In genomic region chr3:10376353-10376752, GRCh38 we compare ENCODE assay signal across 26 cellular contexts. TPM values are rescaled to one million over a fixed set of nuclear protein-coding genes. Genes with fewer than 3 reads are reported as not detected.
DNase-seq lines count a peak whose midpoint lies in the region; ATAC-seq and TF ChIP-seq lines count a peak whose summit lies in the region.
"Had no signal": no experiment of that assay in that cellular context is flagged by ENCODE, and none has a peak within 500 bp of the region (broad histone marks: within the 10 kb centered on the region; RNA-seq: fewer than 3 reads in every experiment).

No MANE protein-coding gene starts in this region.

- TF ChIP-seq POLR2A in erythroblast (IDR thresholded peaks at IDR 0.05; ENCODE audit: low read length) = no peak

- H2AFZ ChIP-seq in GM23338 = no peak overlapping the region
- H2AFZ ChIP-seq: parathyroid adenoma had no signal

- H3K9me3 Mint-ChIP-seq in GM23338 = no peaks in the 10 kb centered on the region
- H3K9me3 Mint-ChIP-seq: central memory CD8-positive, alpha-beta T cell; memory B cell; neural crest cell had no signal

- ATAC-seq in GM23338 (peak; percentile 40), left lobe of liver (peak; percentile 9), HG03571 (IDR thresholded peaks at IDR 0.05; ENCODE audit: unreplicated experiment) (no peak)
- ATAC-seq: body of pancreas, esophagus mucosa had no signal

- H4K20me1 ChIP-seq in BLaER1 (no peaks in the 10 kb centered on the region), GM23338 (replicated peaks; ENCODE audit: insufficient read depth) (no peaks in the 10 kb centered on the region)

- peaks cover 8% of the 10 kb centered on the region for H3K27me3 Mint-ChIP-seq in GM23338 (ENCODE audit: insufficient read depth, low read depth, poor library complexity)
- H3K27me3 Mint-ChIP-seq: activated CD4-positive, alpha-beta memory T cell treated with anti-CD3 and anti-CD28 coated beads for 36 hours had no signal

- H3K9ac ChIP-seq in BLaER1 = peak overlapping the region; percentile 25; the same call in 1 of the 2 replicates
- H3K9ac ChIP-seq: parathyroid adenoma had no signal

- TF ChIP-seq CTCF in GM23338 (conservative IDR thresholded peaks at IDR 0.05; ENCODE audit: low read depth in 2 of 2) = no peak

- no peak overlapping the region for H3K27ac Mint-ChIP-seq in GM23338
- H3K27ac Mint-ChIP-seq: activated CD4-positive, alpha-beta memory T cell treated with anti-CD3 and anti-CD28 coated beads for 36 hours; memory B cell had no signal

- H3K79me2 ChIP-seq in GM23338 (replicated peaks; ENCODE audit: insufficient read depth) = no peaks in the 10 kb centered on the region
- H3K79me2 ChIP-seq: parathyroid adenoma had no signal

- DNase-seq in GM23338 (ENCODE audit: low spot score) (peak; percentile 34), NCI-H345 (lab: John Stamatoyannopoulos, UW) (peak; percentile 45), left lobe of liver (ENCODE audit: low spot score) (no peak), erythroblast (lab: John Stamatoyannopoulos, UW) (no peak)
- no peak for DNase-seq in activated CD4-positive, alpha-beta T cell treated with anti-CD3 and anti-CD28 coated beads for 4 hours
- DNase-seq: activated CD4-positive, alpha-beta memory T cell treated with anti-CD3 and anti-CD28 coated beads for 36 hours; activated CD4-positive, CD25-positive, alpha-beta regulatory T cell; activated CD8-positive, alpha-beta memory T cell treated with anti-CD3 and anti-CD28 coated beads, Interleukin-2, amount 50 U/mL, for 48 hours; activated naive CD4-positive, alpha-beta T cell treated with anti-CD3 and anti-CD28 coated beads, Interleukin-2, amount 50 U/mL, for 16 hours; body of pancreas; COR-L47; NCI-H1694; NCI-H774; OCI-M1; stimulated activated CD8-positive, alpha-beta memory T cell treated with anti-CD3 and anti-CD28 coated beads, Interleukin-4, amount 100 ng/mL, for 48 hours; stomach; uterus had no signal

- H3K36me3 Mint-ChIP-seq in GM23338 (ENCODE audit: low read depth) = no peaks in the 10 kb centered on the region
- H3K36me3 Mint-ChIP-seq: activated CD4-positive, alpha-beta memory T cell treated with anti-CD3 and anti-CD28 coated beads for 36 hours; memory B cell had no signal

- peak overlapping the region; percentile 85 for H3K4me2 ChIP-seq in BLaER1
- H3K4me2 ChIP-seq in GM23338 = no peak overlapping the region

- peaks cover 29% of the 10 kb centered on the region for H3K4me1 Mint-ChIP-seq in GM23338
- H3K4me1 Mint-ChIP-seq: central memory CD8-positive, alpha-beta T cell; neural crest cell had no signal

- H3K4me3 ChIP-seq in BLaER1 = 0 out of 2 replicates have a peak overlapping the region, but pooled peaks have one; percentile 5
- no peak overlapping the region for H3K4me3 ChIP-seq in GM23338
- H3K4me3 ChIP-seq: body of pancreas, left lung, right atrium auricular region, stomach, uterus had no signal

- no peak overlapping the region for H3K4me3 Mint-ChIP-seq in GM23338
- H3K4me3 Mint-ChIP-seq: activated CD4-positive, alpha-beta memory T cell treated with anti-CD3 and anti-CD28 coated beads for 36 hours; central memory CD8-positive, alpha-beta T cell; memory B cell; neural crest cell had no signal

- no peaks in the 10 kb centered on the region for H3K9me3 ChIP-seq in BLaER1
- H3K9me3 ChIP-seq: body of pancreas, left lung, uterus had no signal

- H3F3A ChIP-seq in GM23338 (replicated peaks; ENCODE audit: low read depth) = no peaks in the 10 kb centered on the region

- H3K27ac ChIP-seq in BLaER1 (peak overlapping the region; percentile 75), GM23338 (ENCODE audit: low read depth) (no peak overlapping the region)
- H3K27ac ChIP-seq: body of pancreas, left lung, parathyroid adenoma, right atrium auricular region, stomach, uterus had no signal

- no peaks in the 10 kb centered on the region for H3K9me2 ChIP-seq in GM23338 (ENCODE audit: insufficient read depth)

- H3K27me3 ChIP-seq in BLaER1 = no peaks in the 10 kb centered on the region
- H3K27me3 ChIP-seq in GM23338 (ENCODE audit: insufficient read depth) = no peaks in the 10 kb centered on the region
- H3K27me3 ChIP-seq: body of pancreas, right atrium auricular region, stomach, uterus had no signal

- H3K36me3 ChIP-seq in BLaER1 (peaks cover 7% of the 10 kb centered on the region), GM23338 (ENCODE audit: insufficient read depth) (no peaks in the 10 kb centered on the region)
- H3K36me3 ChIP-seq: left lung, right atrium auricular region, stomach, uterus had no signal

- H3K4me1 ChIP-seq in BLaER1 = peaks cover 96% of the 10 kb centered on the region
- H3K4me1 ChIP-seq in GM23338 (ENCODE audit: insufficient read depth) = no peaks in the 10 kb centered on the region
- H3K4me1 ChIP-seq: body of pancreas, left lung, parathyroid adenoma, uterus had no signal

TF ChIP-seq in GM23338, 12 proteins besides CTCF, POLR2A, EP300 and RAD21 (continues in another document):
- TF ChIP-seq ZNF331 (CRISPR knock-in tag; IDR thresholded peaks at IDR 0.05; ENCODE audit: low read depth) (no peak), CREB1 (CRISPR knock-in tag; IDR thresholded peaks at IDR 0.05; ENCODE audit: low read depth) (no peak), EZH2 (IDR thresholded peaks at IDR 0.05; ENCODE audit: low read depth, unreplicated experiment) (no peak), NANOG (IDR thresholded peaks at IDR 0.05; ENCODE audit: borderline replicate concordance) (no peak), STAT1 (IDR thresholded peaks at IDR 0.05; ENCODE audit: unreplicated experiment) (no peak), JUNB (IDR thresholded peaks at IDR 0.05; ENCODE audit: unreplicated experiment) (no peak), EZH2phosphoT487 (IDR thresholded peaks at IDR 0.05; ENCODE audit: unreplicated experiment) (no peak)
- TF ChIP-seq, protein P1, sequence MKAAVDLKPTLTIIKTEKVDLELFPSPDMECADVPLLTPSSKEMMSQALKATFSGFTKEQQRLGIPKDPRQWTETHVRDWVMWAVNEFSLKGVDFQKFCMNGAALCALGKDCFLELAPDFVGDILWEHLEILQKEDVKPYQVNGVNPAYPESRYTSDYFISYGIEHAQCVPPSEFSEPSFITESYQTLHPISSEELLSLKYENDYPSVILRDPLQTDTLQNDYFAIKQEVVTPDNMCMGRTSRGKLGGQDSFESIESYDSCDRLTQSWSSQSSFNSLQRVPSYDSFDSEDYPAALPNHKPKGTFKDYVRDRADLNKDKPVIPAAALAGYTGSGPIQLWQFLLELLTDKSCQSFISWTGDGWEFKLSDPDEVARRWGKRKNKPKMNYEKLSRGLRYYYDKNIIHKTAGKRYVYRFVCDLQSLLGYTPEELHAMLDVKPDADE (IDR thresholded peaks at IDR 0.05) = no peak

RNA-seq across cellular contexts. Expression of gene SEC13, which starts 55.4 kb away (rescaled TPM):
- total RNA-seq in GM23338 (2014; rRNA removed; shearing (Covaris generic)) = 108 and 132 TPM in 2 replicates
- polyA plus RNA-seq in GM23338 (2016; fragmentation: Nextera tagmentation; extraction: Ambion mirVana) = 106 and 109 TPM in 2 replicates
- 67.9 TPM for total RNA-seq in left lobe of liver

Comparison
In these comparisons a context has a peak if more than half of its experiments do, and no peak if none do; other contexts are left out.
1. DNase-seq: peak in GM23338 (single experiment) and NCI-H345 (single experiment); none in left lobe of liver (single experiment), erythroblast (0 of 2) and activated CD4-positive, alpha-beta T cell treated with anti-CD3 and anti-CD28 coated beads for 4 hours (0 of 2).